ENCODE assay signal across 17 cellular contexts in the genomic region with DNA sequence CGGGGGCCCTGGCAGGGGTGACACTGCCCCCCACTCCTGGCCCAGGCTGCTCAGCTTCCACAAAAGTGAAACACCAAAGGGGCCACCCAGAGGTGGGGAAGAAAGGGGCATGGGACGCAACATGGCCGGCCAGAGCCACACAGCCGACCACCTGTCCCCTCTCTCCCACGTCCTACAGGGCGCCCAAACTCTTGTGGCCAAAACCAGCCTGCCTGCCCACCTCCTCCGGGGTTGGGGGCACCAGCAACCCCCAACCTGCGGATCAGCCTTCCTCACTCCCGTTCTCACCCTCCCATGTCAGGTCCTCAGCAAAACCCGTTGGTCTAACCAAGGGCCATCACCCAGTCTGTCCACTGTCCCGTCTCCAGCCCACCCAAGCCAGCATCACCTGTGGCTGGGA.
DNase-seq lines count a peak whose midpoint lies in the region; ATAC-seq, FAIRE-seq and TF ChIP-seq lines count a peak whose summit lies in the region.
"Had no signal": no experiment of that assay in that cellular context is flagged by ENCODE, and none has a peak within 500 bp of the region (broad histone marks: within the 10 kb centered on the region; RNA-seq: fewer than 3 reads in every experiment).

No MANE protein-coding gene starts in this region.

- H3K9me3 ChIP-seq in neural progenitor cell (ENCODE audit: low read depth) (no peaks in the 10 kb centered on the region), upper lobe of right lung (no peaks in the 10 kb centered on the region)

- H3K4me2 ChIP-seq in neural progenitor cell: no peak overlapping the region

- H3K27ac ChIP-seq in neural progenitor cell: no peak overlapping the region
- H3K27ac ChIP-seq in upper lobe of right lung: no peak overlapping the region
- H3K27ac ChIP-seq: 22Rv1, GM23248 had no signal

- no peak overlapping the region for H3K9ac ChIP-seq in neural progenitor cell
- H3K9ac ChIP-seq: GM23248 had no signal

- no peaks in the 10 kb centered on the region for H3F3A ChIP-seq in neural progenitor cell (ENCODE audit: low read depth)

- H3K4me3 ChIP-seq in neural progenitor cell: no peak overlapping the region
- no peak overlapping the region for H3K4me3 ChIP-seq in upper lobe of right lung
- H3K4me3 ChIP-seq: GM23248 had no signal

- H3K9me3 Mint-ChIP-seq in activated naive CD8-positive, alpha-beta T cell (ENCODE audit: low read depth): no peaks in the 10 kb centered on the region
- no peaks in the 10 kb centered on the region for H3K9me3 Mint-ChIP-seq in activated naive CD8-positive, alpha-beta T cell treated with anti-CD3 and anti-CD28 coated beads for 36 hours
- H3K9me3 Mint-ChIP-seq in WTC11: no peaks in the 10 kb centered on the region; the same call in 1 of the 2 replicates
- H3K9me3 Mint-ChIP-seq in neural progenitor cell: peaks cover 9% of the 10 kb centered on the region

- no peaks in the 10 kb centered on the region for H3K27me3 Mint-ChIP-seq in activated naive CD8-positive, alpha-beta T cell
- H3K27me3 Mint-ChIP-seq in activated naive CD8-positive, alpha-beta T cell treated with anti-CD3 and anti-CD28 coated beads for 36 hours: no peaks in the 10 kb centered on the region
- H3K27me3 Mint-ChIP-seq in WTC11 (ENCODE audit: low read depth): no peaks in the 10 kb centered on the region
- H3K27me3 Mint-ChIP-seq in neural progenitor cell (ENCODE audit: insufficient read depth, low read depth): peaks cover 6% of the 10 kb centered on the region
- H3K27me3 Mint-ChIP-seq: IgD-negative memory B cell had no signal

- POLR2A ChIA-PET in WTC11 (lab: Charles Lee): no interaction called here

- H3K36me3 ChIP-seq in neural progenitor cell (no peaks in the 10 kb centered on the region), upper lobe of right lung (no peaks in the 10 kb centered on the region)

- no peak for DNase-seq in activated naive CD8-positive, alpha-beta T cell treated with anti-CD3 and anti-CD28 coated beads for 36 hours
- DNase-seq in WTC11 (ENCODE audit: low spot score) (no peak), neural progenitor cell (ENCODE audit: low spot score) (no peak), upper lobe of right lung (peak; percentile 46), D721Med (ENCODE audit: insufficient read length, low spot score) (no peak)
- DNase-seq: CD8-positive, alpha-beta T cell; COR-L47; DMS53; GF-D8; GM23248 had no signal

- no peak overlapping the region for H2AFZ ChIP-seq in neural progenitor cell (replicated peaks)
- H2AFZ ChIP-seq: GM23248 had no signal

- peaks cover 4% of the 10 kb centered on the region for H3K36me3 Mint-ChIP-seq in activated naive CD8-positive, alpha-beta T cell
- peaks cover 18% of the 10 kb centered on the region for H3K36me3 Mint-ChIP-seq in activated naive CD8-positive, alpha-beta T cell treated with anti-CD3 and anti-CD28 coated beads for 36 hours
- H3K36me3 Mint-ChIP-seq in WTC11: peaks cover 4% of the 10 kb centered on the region
- H3K36me3 Mint-ChIP-seq in neural progenitor cell: peaks cover 6% of the 10 kb centered on the region
- H3K36me3 Mint-ChIP-seq: CD14-positive monocyte had no signal

- H3K27ac Mint-ChIP-seq in activated naive CD8-positive, alpha-beta T cell: peak overlapping the region; percentile 3
- H3K27ac Mint-ChIP-seq in activated naive CD8-positive, alpha-beta T cell treated with anti-CD3 and anti-CD28 coated beads for 36 hours: no peak overlapping the region
- H3K27ac Mint-ChIP-seq in WTC11: peak overlapping the region; percentile 68
- peak overlapping the region; percentile 46 for H3K27ac Mint-ChIP-seq in neural progenitor cell
- H3K27ac Mint-ChIP-seq: CD14-positive monocyte; CD8-positive, alpha-beta T cell; IgD-negative memory B cell had no signal

- H3K4me3 Mint-ChIP-seq in activated naive CD8-positive, alpha-beta T cell: no peak overlapping the region
- no peak overlapping the region for H3K4me3 Mint-ChIP-seq in activated naive CD8-positive, alpha-beta T cell treated with anti-CD3 and anti-CD28 coated beads for 36 hours
- H3K4me3 Mint-ChIP-seq in WTC11 (no peak overlapping the region), neural progenitor cell (no peak overlapping the region)
- H3K4me3 Mint-ChIP-seq: CD14-positive monocyte; CD8-positive, alpha-beta T cell; IgD-negative memory B cell had no signal

- H3K4me1 ChIP-seq in neural progenitor cell (no peaks in the 10 kb centered on the region), upper lobe of right lung (no peaks in the 10 kb centered on the region)

- CTCF ChIA-PET in WTC11 (lab: Charles Lee): interaction anchor here (0.7 kb wide), 1 partner anchor 14 kb away, joined by 6 read pairs; no protein-coding TSS in a partner anchor

- ATAC-seq in WTC11: no peak
- no peak for ATAC-seq in upper lobe of right lung
- ATAC-seq in HG02938 (IDR thresholded peaks at IDR 0.05; ENCODE audit: unreplicated experiment): no peak
- ATAC-seq in GM18498 (IDR thresholded peaks at IDR 0.05; ENCODE audit: unreplicated experiment): no peak
- ATAC-seq: CD8-positive, alpha-beta T cell had no signal

- H3K4me1 Mint-ChIP-seq in activated naive CD8-positive, alpha-beta T cell (ENCODE audit: low read depth): no peaks in the 10 kb centered on the region
- H3K4me1 Mint-ChIP-seq in activated naive CD8-positive, alpha-beta T cell treated with anti-CD3 and anti-CD28 coated beads for 36 hours: peaks cover 2% of the 10 kb centered on the region
- H3K4me1 Mint-ChIP-seq in WTC11: no peaks in the 10 kb centered on the region
- H3K4me1 Mint-ChIP-seq in neural progenitor cell: no peaks in the 10 kb centered on the region
- H3K4me1 Mint-ChIP-seq: CD14-positive monocyte, IgD-negative memory B cell had no signal

- H3K79me2 ChIP-seq in neural progenitor cell (ENCODE audit: low read depth): no peaks in the 10 kb centered on the region

- no peak for FAIRE-seq in D721Med (lab: Jason Lieb, UNC)
- FAIRE-seq: H54 had no signal

- TF ChIP-seq CTCF in WTC11 (IDR thresholded peaks at IDR 0.05) (no peak), neural progenitor cell (IDR thresholded peaks at IDR 0.05) (no peak), upper lobe of right lung (IDR thresholded peaks at IDR 0.05) (no peak), D721Med (IDR thresholded peaks at IDR 0.05; ENCODE audit: insufficient read depth, missing control alignments) (no peak)

- no peaks in the 10 kb centered on the region for H3K27me3 ChIP-seq in neural progenitor cell
- no peaks in the 10 kb centered on the region for H3K27me3 ChIP-seq in upper lobe of right lung

- H4K20me1 ChIP-seq in neural progenitor cell (ENCODE audit: low read depth): no peaks in the 10 kb centered on the region

- intact Hi-C loops in upper lobe of right lung (cut with DNase I): no loop called here

TF ChIP-seq in WTC11, 78 proteins besides CTCF, POLR2A, EP300 and RAD21:
- TF ChIP-seq ZNF423 (CRISPR knock-in tag; IDR thresholded peaks at IDR 0.05) (no peak), ATF1 (CRISPR knock-in tag; IDR thresholded peaks at IDR 0.05) (no peak), TCF7 (CRISPR knock-in tag; IDR thresholded peaks at IDR 0.05; ENCODE audit: low read depth) (no peak), ZNF121 (CRISPR knock-in tag; IDR thresholded peaks at IDR 0.05) (no peak), EMX1 (CRISPR knock-in tag; IDR thresholded peaks at IDR 0.05) (no peak)
